In genomic region chr14:65961004-65961403, GRCh38 we compare ENCODE assay signal across 8 cellular contexts.
DNase-seq lines count a peak whose midpoint lies in the region; ATAC-seq and TF ChIP-seq lines count a peak whose summit lies in the region.

No MANE protein-coding gene starts in this region.

- TF ChIP-seq CTCF in natural killer cell (IDR thresholded peaks at IDR 0.05), result peak; percentile 53
- TF ChIP-seq CTCF in upper lobe of right lung (IDR thresholded peaks at IDR 0.05), result peak; percentile 64

- peaks cover 15 to 18% of the 10 kb centered on the region in 2 donors for H3K4me1 Mint-ChIP-seq in effector memory CD8-positive, alpha-beta T cell (ENCODE audit: low read depth in 2 of 2)
- H3K4me1 Mint-ChIP-seq in natural killer cell, result peaks cover 8 to 16% of the 10 kb centered on the region in 2 donors

- H3K4me3 ChIP-seq in upper lobe of right lung, result no peak overlapping the region

- no peaks in the 10 kb centered on the region for H3K9me3 Mint-ChIP-seq in effector memory CD8-positive, alpha-beta T cell
- no peaks in the 10 kb centered on the region for H3K9me3 Mint-ChIP-seq in natural killer cell

- peak; percentile 37 for DNase-seq in AG08396 (ENCODE audit: low spot score)
- DNase-seq in NCI-H1105 (lab: John Stamatoyannopoulos, UW), result peak; percentile 19
- DNase-seq in activated CD4-positive, alpha-beta T cell treated with anti-CD3 and anti-CD28 coated beads, Interleukin-2, amount 50 U/mL, for 1 hour, result peak; percentile 67
- DNase-seq in effector memory CD8-positive, alpha-beta T cell, result peak; percentile 51 to 58 (median 53)
- peak; percentile 53 for DNase-seq in natural killer cell
- peak; percentile 83 for DNase-seq in upper lobe of right lung
- DNase-seq in mesenteric fat pad (ENCODE audit: low spot score), result no peak

- H3K4me3 Mint-ChIP-seq in effector memory CD8-positive, alpha-beta T cell, result no peak overlapping the region
- H3K4me3 Mint-ChIP-seq in natural killer cell, result no peak overlapping the region

- H3K9me3 ChIP-seq in upper lobe of right lung, result no peaks in the 10 kb centered on the region

- ATAC-seq in GM18870 (IDR thresholded peaks at IDR 0.05; ENCODE audit: unreplicated experiment), result peak; percentile 58
- peak; percentile 74 for ATAC-seq in effector memory CD8-positive, alpha-beta T cell (replicated peaks)
- peak; percentile 77 to 98 (median 89) for ATAC-seq in natural killer cell
- peak; percentile 84 for ATAC-seq in upper lobe of right lung

- no peaks in the 10 kb centered on the region for H3K36me3 ChIP-seq in upper lobe of right lung

- intact Hi-C loops in natural killer cell (cut with micrococcal nuclease), result no loop called here
- intact Hi-C loops in upper lobe of right lung (cut with DNase I), result no loop called here

- no peak overlapping the region for H3K27ac Mint-ChIP-seq in effector memory CD8-positive, alpha-beta T cell
- no peak overlapping the region for H3K27ac Mint-ChIP-seq in natural killer cell

- no peaks in the 10 kb centered on the region for H3K4me1 ChIP-seq in upper lobe of right lung

- peaks cover 3% of the 10 kb centered on the region for H3K27me3 ChIP-seq in upper lobe of right lung

- H3K27ac ChIP-seq in upper lobe of right lung, result no peak overlapping the region

- peaks cover 6 to 17% of the 10 kb centered on the region in 2 donors for H3K27me3 Mint-ChIP-seq in effector memory CD8-positive, alpha-beta T cell
- peaks cover 10 to 28% of the 10 kb centered on the region in 2 donors for H3K27me3 Mint-ChIP-seq in natural killer cell (ENCODE audit: low read depth in 2 of 2)

- H3K36me3 Mint-ChIP-seq in effector memory CD8-positive, alpha-beta T cell (ENCODE audit: insufficient read depth), result no peaks in the 10 kb centered on the region
- no peaks in the 10 kb centered on the region for H3K36me3 Mint-ChIP-seq in natural killer cell
